Comparison of ENCODE assay signal across 15 cellular contexts in genomic region chr2:106073608-106074406, GRCh38.
DNase-seq lines count a peak whose midpoint lies in the region; ATAC-seq and TF ChIP-seq lines count a peak whose summit lies in the region.
"Had no signal": no experiment of that assay in that cellular context is flagged by ENCODE, and none has a peak within 500 bp of the region (broad histone marks: within the 10 kb centered on the region; RNA-seq: fewer than 3 reads in every experiment).

No MANE protein-coding gene starts in this region.

- POLR2A ChIA-PET in CD4-positive, alpha-beta memory T cell (lab: Charles Lee; ENCODE audit: partially characterized antibody): no interaction called here

- H3K27me3 Mint-ChIP-seq in CD4-positive, alpha-beta memory T cell: peaks cover under 1 to 2% of the 10 kb centered on the region in 2 donors

- ATAC-seq in activated naive CD4-positive, alpha-beta T cell treated with anti-CD3 and anti-CD28 coated beads, Interleukin-2, amount 50 U/mL, for 72 hours: peak; percentile 24 to 65
- ATAC-seq in lung (ENCODE audit: insufficient read depth, low FRiP score): no peak

- no peaks in the 10 kb centered on the region for H3K36me3 ChIP-seq in lung (ENCODE audit: control insufficient read depth in 2 of 2, insufficient read depth in 2 of 2, low read length in 2 of 2)
- H3K36me3 ChIP-seq in CD4-positive, alpha-beta memory T cell (ENCODE audit: insufficient read depth, low read length): no peaks in the 10 kb centered on the region

- peak overlapping the region in 1 of 8 donors; percentile 20 for H3K4me3 Mint-ChIP-seq in CD4-positive, alpha-beta memory T cell
- H3K4me3 Mint-ChIP-seq: CD14-positive monocyte, H9 had no signal

- H3K9me3 ChIP-seq in lung (ENCODE audit: control insufficient read depth in 2 of 2, insufficient read depth in 1 of 2, low read length in 1 of 2): no peaks in the 10 kb centered on the region
- H3K9me3 ChIP-seq in CD4-positive, alpha-beta memory T cell (ENCODE audit: control insufficient read depth in 1 of 2, low read length in 2 of 2): no peaks in the 10 kb centered on the region
- H3K9me3 ChIP-seq: Caco-2 had no signal

- no peaks in the 10 kb centered on the region for H3K4me1 ChIP-seq in lung (ENCODE audit: control insufficient read depth in 2 of 2, insufficient read depth in 2 of 2, low read length in 2 of 2)
- H3K4me1 ChIP-seq in CD4-positive, alpha-beta memory T cell (ENCODE audit: insufficient read depth, low read length): no peaks in the 10 kb centered on the region
- H3K4me1 ChIP-seq: Caco-2 had no signal

- H3K4me3 ChIP-seq in lung: no peak overlapping the region
- H3K4me3 ChIP-seq in CD4-positive, alpha-beta memory T cell (ENCODE audit: low read length in 2 of 2): no peak overlapping the region
- H3K4me3 ChIP-seq: PC-9 had no signal

- no peak overlapping the region for H3K27ac Mint-ChIP-seq in activated naive CD4-positive, alpha-beta T cell treated with anti-CD3 and anti-CD28 coated beads, Interleukin-2, amount 50 U/mL, for 72 hours
- no peak overlapping the region for H3K27ac Mint-ChIP-seq in CD4-positive, alpha-beta memory T cell
- H3K27ac Mint-ChIP-seq: CD14-positive monocyte had no signal

- H3K27ac ChIP-seq in lung (ENCODE audit: low read depth in 1 of 2, low read length in 1 of 2): no peak overlapping the region
- no peak overlapping the region for H3K27ac ChIP-seq in CD4-positive, alpha-beta memory T cell (ENCODE audit: low read depth, low read length)
- H3K27ac ChIP-seq: PC-9 had no signal

- H3K9me3 Mint-ChIP-seq in activated naive CD4-positive, alpha-beta T cell treated with anti-CD3 and anti-CD28 coated beads, Interleukin-2, amount 50 U/mL, for 72 hours: no peaks in the 10 kb centered on the region
- H3K9me3 Mint-ChIP-seq in CD4-positive, alpha-beta memory T cell: no peaks in the 10 kb centered on the region
- H3K9me3 Mint-ChIP-seq: CD14-positive monocyte, H9 had no signal

- intact Hi-C loops in CD4-positive, alpha-beta memory T cell (cut with micrococcal nuclease): no loop called here

- WGBS in lung, 2 donors: 85% methylated on average over 17 of the region's 17 CpGs

- no peak for TF ChIP-seq CTCF in lung (IDR thresholded peaks at IDR 0.05; ENCODE audit: control extremely low read depth, extremely low read depth)

- H3K4me1 Mint-ChIP-seq in CD4-positive, alpha-beta memory T cell: peaks cover 6 to 26% (median 10%) of the 10 kb centered on the region in 4 donors

- no peak for DNase-seq in activated naive CD4-positive, alpha-beta T cell treated with anti-CD3 and anti-CD28 coated beads, Interleukin-2, amount 50 U/mL, for 72 hours (ENCODE audit: low spot score in 2 of 2)
- DNase-seq in activated naive CD4-positive, alpha-beta T cell treated with anti-CD3 and anti-CD28 coated beads, Interleukin-2, amount 50 U/mL, for 16 hours: no peak
- DNase-seq in Kasumi-1 (lab: John Stamatoyannopoulos, UW) (peak; percentile 32 to 58), lung (ENCODE audit: low spot score) (peak; percentile 15), dedifferentiated amniotic fluid mesenchymal stem cell (ENCODE audit: extremely low spot score) (no peak)
- peak; percentile 18 for DNase-seq in stimulated activated CD8-positive, alpha-beta memory T cell treated with anti-CD3 and anti-CD28 coated beads, Interleukin-4, amount 100 ng/mL, for 48 hours
- DNase-seq in CD4-positive, alpha-beta memory T cell: no peak
- DNase-seq: Caco-2, EL, H9, NCI-H1417, NCI-H187 treated with DMSO at 0.1 percent for 48 hours, NCI-H774, PC-9 had no signal

- H3K36me3 Mint-ChIP-seq in activated naive CD4-positive, alpha-beta T cell treated with anti-CD3 and anti-CD28 coated beads, Interleukin-2, amount 50 U/mL, for 72 hours: no peaks in the 10 kb centered on the region
- H3K36me3 Mint-ChIP-seq in CD4-positive, alpha-beta memory T cell: no peaks in the 10 kb centered on the region
- H3K36me3 Mint-ChIP-seq: CD14-positive monocyte had no signal

- CTCF ChIA-PET in CD4-positive, alpha-beta memory T cell (lab: Charles Lee; ENCODE audit: partially characterized antibody): no interaction called here

- H3K27me3 ChIP-seq in lung (ENCODE audit: control insufficient read depth, insufficient read depth): no peaks in the 10 kb centered on the region
- H3K27me3 ChIP-seq in CD4-positive, alpha-beta memory T cell (ENCODE audit: insufficient read depth, low read length): no peaks in the 10 kb centered on the region

Comparison
In these comparisons a context has a peak if more than half of its experiments do, and no peak if none do; other contexts are left out.
1. DNase-seq: peak in Kasumi-1 (2 of 2), lung (single experiment) and stimulated activated CD8-positive, alpha-beta memory T cell treated with anti-CD3 and anti-CD28 coated beads, Interleukin-4, amount 100 ng/mL, for 48 hours (single experiment); none in activated naive CD4-positive, alpha-beta T cell treated with anti-CD3 and anti-CD28 coated beads, Interleukin-2, amount 50 U/mL, for 72 hours (0 of 2), activated naive CD4-positive, alpha-beta T cell treated with anti-CD3 and anti-CD28 coated beads, Interleukin-2, amount 50 U/mL, for 16 hours (single experiment), dedifferentiated amniotic fluid mesenchymal stem cell (single experiment) and CD4-positive, alpha-beta memory T cell (0 of 5).